In the genomic region with DNA sequence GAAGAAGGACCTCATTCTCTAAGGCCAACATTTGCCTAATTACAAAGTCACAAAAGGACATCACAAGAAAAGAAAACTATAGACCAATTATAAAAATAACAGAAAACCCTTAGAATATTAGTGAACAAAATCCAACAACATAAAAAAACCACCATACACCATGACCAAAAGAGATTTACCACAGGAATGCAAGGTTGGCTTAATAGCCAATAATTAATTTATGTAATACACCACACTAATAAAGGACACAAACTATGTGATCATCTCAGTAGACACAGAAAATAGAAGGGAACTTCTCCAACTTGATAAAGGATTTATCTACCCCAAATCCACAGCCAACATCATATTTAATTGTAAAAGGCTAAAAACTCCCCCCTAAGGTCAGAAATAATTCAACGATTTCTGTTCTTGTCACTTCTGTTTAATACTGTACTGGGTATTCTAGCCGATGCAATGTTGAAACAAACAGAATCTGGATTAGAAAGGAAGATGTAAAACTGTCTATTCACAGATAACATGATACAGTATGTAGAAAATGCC, we compare ENCODE assay signal across 1 cellular context.
TF ChIP-seq lines count a peak whose summit lies in the region.

No MANE protein-coding gene starts in this region.

TF ChIP-seq in K562, 482 proteins besides CTCF, POLR2A, EP300 and RAD21 (continued from another document):
- TF ChIP-seq MECOM (CRISPR knock-in tag; IDR thresholded peaks at IDR 0.05) (peak; percentile 7; the same call in 1 of the 2 replicates), THRAP3 (IDR thresholded peaks at IDR 0.05; ENCODE audit: borderline replicate concordance) (0 out of 2 replicates have a peak, but pooled peaks have one; percentile 15), XRCC3 (IDR thresholded peaks at IDR 0.05) (peak; percentile 56; the same call in 1 of the 2 replicates), GABPA (tag; conservative IDR thresholded peaks at IDR 0.05; ENCODE audit: low read depth) (no peak; the same call in 1 of the 2 replicates), DACH1 (IDR thresholded peaks at IDR 0.05; ENCODE audit: partially characterized antibody) (peak; percentile 69), ZFP30 (CRISPR knock-in tag; IDR thresholded peaks at IDR 0.05; ENCODE audit: borderline replicate concordance) (no peak), SMARCA5 (IDR thresholded peaks at IDR 0.05) (peak; percentile 28; the same call in 1 of the 2 replicates), ZNF23 (CRISPR knock-in tag; IDR thresholded peaks at IDR 0.05) (no peak), ZBTB7A (IDR thresholded peaks at IDR 0.05; ENCODE audit: borderline replicate concordance, control insufficient read depth, low read depth, low read length) (no peak), ETV1 (tag; conservative IDR thresholded peaks at IDR 0.05; ENCODE audit: low read depth) (0 out of 2 replicates have a peak, but pooled peaks have one; percentile 13), GATAD2B (IDR thresholded peaks at IDR 0.05; ENCODE audit: borderline replicate concordance) (no peak), RFX1 (IDR thresholded peaks at IDR 0.05) (no peak), ZNF444 (CRISPR knock-in tag; IDR thresholded peaks at IDR 0.05) (no peak), CBX3 (IDR thresholded peaks at IDR 0.05; ENCODE audit: borderline replicate concordance in 1 of 2, low read length in 2 of 2) (peak; percentile 80 to 99), MTA2 (IDR thresholded peaks at IDR 0.05; ENCODE audit: low read depth) (no peak), KAT2B (IDR thresholded peaks at IDR 0.05; ENCODE audit: low read depth, low read length) (no peak), YY1 (IDR thresholded peaks at IDR 0.05; ENCODE audit: borderline replicate concordance in 1 of 3, control insufficient read depth in 1 of 3, extremely low read depth in 1 of 3, insufficient read depth in 3 of 3, insufficient read length in 1 of 3, insufficient replicate concordance in 2 of 3, low read depth in 1 of 3, low read length in 2 of 3) (no peak), ESRRB (CRISPR knock-in tag; IDR thresholded peaks at IDR 0.05; ENCODE audit: borderline replicate concordance) (no peak), DPF2 (IDR thresholded peaks at IDR 0.05) (no peak), MTA3 (IDR thresholded peaks at IDR 0.05; ENCODE audit: borderline replicate concordance) (no peak), ZSCAN32 (CRISPR knock-in tag; IDR thresholded peaks at IDR 0.05) (no peak), MYBL2 (IDR thresholded peaks at IDR 0.05; ENCODE audit: low read depth) (no peak), MYBL2 (CRISPR knock-in tag; IDR thresholded peaks at IDR 0.05; ENCODE audit: borderline replicate concordance) (no peak), ZKSCAN8 (CRISPR knock-in tag; IDR thresholded peaks at IDR 0.05) (peak; percentile 32; the same call in 1 of the 2 replicates), RCOR1 (IDR thresholded peaks at IDR 0.05; ENCODE audit: borderline replicate concordance in 1 of 2, low read depth in 2 of 2, low read length in 2 of 2) (0 out of 4 replicates have a peak, but pooled peaks of 1 of the 2 experiments have one; percentile 45), CEBPG (CRISPR knock-in tag; IDR thresholded peaks at IDR 0.05) (no peak), CEBPG (tag; conservative IDR thresholded peaks at IDR 0.05 in 1 of 2, IDR thresholded peaks at IDR 0.05 in 1 of 2) (0 out of 4 replicates have a peak, but pooled peaks of 1 of the 2 experiments have one; percentile 42), NFYB (IDR thresholded peaks at IDR 0.05; ENCODE audit: extremely low read depth, insufficient read length) (no peak), ZNF584 (CRISPR knock-in tag; IDR thresholded peaks at IDR 0.05; ENCODE audit: low read depth) (no peak), GTF2A2 (tag; IDR thresholded peaks at IDR 0.05) (0 out of 2 replicates have a peak, but pooled peaks have one; percentile 41), IFI16 (CRISPR knock-in tag; IDR thresholded peaks at IDR 0.05) (no peak), KDM5B (IDR thresholded peaks at IDR 0.05; ENCODE audit: insufficient replicate concordance, low read depth, low read length) (no peak), CBX1 (IDR thresholded peaks at IDR 0.05; ENCODE audit: low read depth) (peak; percentile 78; the same call in 1 of the 2 replicates), EP400 (IDR thresholded peaks at IDR 0.05) (0 out of 2 replicates have a peak, but pooled peaks have one; percentile 17), ZC3H4 (CRISPR knock-in tag; IDR thresholded peaks at IDR 0.05; ENCODE audit: borderline replicate concordance) (no peak)
- TF ChIP-seq, protein P1, sequence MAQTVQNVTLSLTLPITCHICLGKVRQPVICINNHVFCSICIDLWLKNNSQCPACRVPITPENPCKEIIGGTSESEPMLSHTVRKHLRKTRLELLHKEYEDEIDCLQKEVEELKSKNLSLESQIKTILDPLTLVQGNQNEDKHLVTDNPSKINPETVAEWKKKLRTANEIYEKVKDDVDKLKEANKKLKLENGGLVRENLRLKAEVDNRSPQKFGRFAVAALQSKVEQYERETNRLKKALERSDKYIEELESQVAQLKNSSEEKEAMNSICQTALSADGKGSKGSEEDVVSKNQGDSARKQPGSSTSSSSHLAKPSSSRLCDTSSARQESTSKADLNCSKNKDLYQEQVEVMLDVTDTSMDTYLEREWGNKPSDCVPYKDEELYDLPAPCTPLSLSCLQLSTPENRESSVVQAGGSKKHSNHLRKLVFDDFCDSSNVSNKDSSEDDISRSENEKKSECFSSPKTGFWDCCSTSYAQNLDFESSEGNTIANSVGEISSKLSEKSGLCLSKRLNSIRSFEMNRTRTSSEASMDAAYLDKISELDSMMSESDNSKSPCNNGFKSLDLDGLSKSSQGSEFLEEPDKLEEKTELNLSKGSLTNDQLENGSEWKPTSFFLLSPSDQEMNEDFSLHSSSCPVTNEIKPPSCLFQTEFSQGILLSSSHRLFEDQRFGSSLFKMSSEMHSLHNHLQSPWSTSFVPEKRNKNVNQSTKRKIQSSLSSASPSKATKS (CRISPR knock-in tag; IDR thresholded peaks at IDR 0.05), result no peak
- TF ChIP-seq, protein P2, sequence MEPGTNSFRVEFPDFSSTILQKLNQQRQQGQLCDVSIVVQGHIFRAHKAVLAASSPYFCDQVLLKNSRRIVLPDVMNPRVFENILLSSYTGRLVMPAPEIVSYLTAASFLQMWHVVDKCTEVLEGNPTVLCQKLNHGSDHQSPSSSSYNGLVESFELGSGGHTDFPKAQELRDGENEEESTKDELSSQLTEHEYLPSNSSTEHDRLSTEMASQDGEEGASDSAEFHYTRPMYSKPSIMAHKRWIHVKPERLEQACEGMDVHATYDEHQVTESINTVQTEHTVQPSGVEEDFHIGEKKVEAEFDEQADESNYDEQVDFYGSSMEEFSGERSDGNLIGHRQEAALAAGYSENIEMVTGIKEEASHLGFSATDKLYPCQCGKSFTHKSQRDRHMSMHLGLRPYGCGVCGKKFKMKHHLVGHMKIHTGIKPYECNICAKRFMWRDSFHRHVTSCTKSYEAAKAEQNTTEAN (CRISPR knock-in tag; IDR thresholded peaks at IDR 0.05), result peak; percentile 53; the same call in 1 of the 2 replicates
- TF ChIP-seq, protein P3, sequence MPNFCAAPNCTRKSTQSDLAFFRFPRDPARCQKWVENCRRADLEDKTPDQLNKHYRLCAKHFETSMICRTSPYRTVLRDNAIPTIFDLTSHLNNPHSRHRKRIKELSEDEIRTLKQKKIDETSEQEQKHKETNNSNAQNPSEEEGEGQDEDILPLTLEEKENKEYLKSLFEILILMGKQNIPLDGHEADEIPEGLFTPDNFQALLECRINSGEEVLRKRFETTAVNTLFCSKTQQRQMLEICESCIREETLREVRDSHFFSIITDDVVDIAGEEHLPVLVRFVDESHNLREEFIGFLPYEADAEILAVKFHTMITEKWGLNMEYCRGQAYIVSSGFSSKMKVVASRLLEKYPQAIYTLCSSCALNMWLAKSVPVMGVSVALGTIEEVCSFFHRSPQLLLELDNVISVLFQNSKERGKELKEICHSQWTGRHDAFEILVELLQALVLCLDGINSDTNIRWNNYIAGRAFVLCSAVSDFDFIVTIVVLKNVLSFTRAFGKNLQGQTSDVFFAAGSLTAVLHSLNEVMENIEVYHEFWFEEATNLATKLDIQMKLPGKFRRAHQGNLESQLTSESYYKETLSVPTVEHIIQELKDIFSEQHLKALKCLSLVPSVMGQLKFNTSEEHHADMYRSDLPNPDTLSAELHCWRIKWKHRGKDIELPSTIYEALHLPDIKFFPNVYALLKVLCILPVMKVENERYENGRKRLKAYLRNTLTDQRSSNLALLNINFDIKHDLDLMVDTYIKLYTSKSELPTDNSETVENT (CRISPR knock-in tag; IDR thresholded peaks at IDR 0.05), result no peak
- TF ChIP-seq, protein P4, sequence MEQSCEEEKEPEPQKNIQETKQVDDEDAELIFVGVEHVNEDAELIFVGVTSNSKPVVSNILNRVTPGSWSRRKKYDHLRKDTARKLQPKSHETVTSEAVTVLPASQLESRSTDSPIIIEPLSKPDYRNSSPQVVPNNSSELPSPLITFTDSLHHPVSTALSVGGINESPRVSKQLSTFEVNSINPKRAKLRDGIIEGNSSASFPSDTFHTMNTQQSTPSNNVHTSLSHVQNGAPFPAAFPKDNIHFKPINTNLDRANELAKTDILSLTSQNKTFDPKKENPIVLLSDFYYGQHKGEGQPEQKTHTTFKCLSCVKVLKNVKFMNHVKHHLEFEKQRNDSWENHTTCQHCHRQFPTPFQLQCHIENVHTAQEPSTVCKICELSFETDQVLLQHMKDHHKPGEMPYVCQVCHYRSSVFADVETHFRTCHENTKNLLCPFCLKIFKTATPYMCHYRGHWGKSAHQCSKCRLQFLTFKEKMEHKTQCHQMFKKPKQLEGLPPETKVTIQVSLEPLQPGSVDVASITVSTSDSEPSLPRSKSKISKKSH (CRISPR knock-in tag; IDR thresholded peaks at IDR 0.05), result peak; percentile 25; the same call in 1 of the 2 replicates
- TF ChIP-seq, protein P5, sequence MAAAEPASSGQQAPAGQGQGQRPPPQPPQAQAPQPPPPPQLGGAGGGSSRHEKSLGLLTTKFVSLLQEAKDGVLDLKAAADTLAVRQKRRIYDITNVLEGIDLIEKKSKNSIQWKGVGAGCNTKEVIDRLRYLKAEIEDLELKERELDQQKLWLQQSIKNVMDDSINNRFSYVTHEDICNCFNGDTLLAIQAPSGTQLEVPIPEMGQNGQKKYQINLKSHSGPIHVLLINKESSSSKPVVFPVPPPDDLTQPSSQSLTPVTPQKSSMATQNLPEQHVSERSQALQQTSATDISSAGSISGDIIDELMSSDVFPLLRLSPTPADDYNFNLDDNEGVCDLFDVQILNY (CRISPR knock-in tag; IDR thresholded peaks at IDR 0.05), result no peak
